Comparison of ENCODE assay signal across 23 cellular contexts in genomic region chr9:68567565-68567964, GRCh38. TPM values are rescaled to one million over a fixed set of nuclear protein-coding genes. Genes with fewer than 3 reads are reported as not detected.
"Had no signal": no experiment of that assay in that cellular context is flagged by ENCODE, and none has a peak within 500 bp of the region (broad histone marks: within the 10 kb centered on the region; RNA-seq: fewer than 3 reads in every experiment).

No MANE protein-coding gene starts in this region.

- H3K4me3 ChIP-seq: Peyer's patch had no signal

- H3K36me3 ChIP-seq: Peyer's patch had no signal

- H3K4me1 ChIP-seq: Peyer's patch had no signal

- H3K9me3 ChIP-seq: Peyer's patch had no signal

- H3K27ac ChIP-seq: Peyer's patch had no signal

- H3K27me3 ChIP-seq: Peyer's patch had no signal

- DNase-seq: activated gamma-delta T cell, NCI-H1105, NCI-H1417 treated with DMSO at 0.1 percent for 48 hours, NCI-H187 treated with DMSO at 0.1 percent for 48 hours, NCI-H2171 treated with DMSO at 0.1 percent for 48 hours, NCI-H2227 treated with DMSO at 0.1 percent for 48 hours, NCI-H510A treated with DMSO at 0.1 percent for 48 hours, NCI-H526 treated with DMSO at 0.1 percent for 48 hours, NCI-H774, SIG-M5 had no signal

RNA-seq across cellular contexts. Expression of gene TMEM252, which starts 26.9 kb away (rescaled TPM):
- total RNA-seq: activated CD4-positive, alpha-beta T cell treated with anti-CD3 and anti-CD28 coated beads for 36 hours; activated CD4-positive, alpha-beta T cell treated with anti-CD3 and anti-CD28 coated beads, Interleukin-2, amount 10 ng/mL, durations not matched to agents 7 days and 5 days; activated CD8-positive, alpha-beta T cell treated with anti-CD3 and anti-CD28 coated beads, Interleukin-2, amount 10 ng/mL, durations not matched to agents 7 days and 5 days; activated naive CD8-positive, alpha-beta T cell treated with anti-CD3 and anti-CD28 coated beads, Interleukin-2, amount 10 ng/mL, durations not matched to agents 7 days and 5 days; activated T-helper 2 cell treated with anti-CD3 and anti-CD28 coated beads, Interferon-gamma antibody, Interleukin-2, Interleukin-4, amounts not matched to agents 10 μg/mL and 5 μg/mL and 100 μg/mL, durations not matched to agents 14 hours and 24 hours and 36 hours; MCF 10A; PC-3; SK-MEL-5; T-cell; T-helper 17 cell; WTC11 had no signal
- polyA plus RNA-seq: IgD-negative memory B cell had no signal
